ENCODE assay signal across 8 cellular contexts in genomic region chr7:129367700-129368388, GRCh38.
A peak's percentile ranks its signal among the peaks of the same experiment; 100 is the strongest.
DNase-seq lines count a peak whose midpoint lies in the region; ATAC-seq and TF ChIP-seq lines count a peak whose summit lies in the region.

No MANE protein-coding gene starts in this region.

- no peaks in the 10 kb centered on the region for H3F3A ChIP-seq in PC-3 (ENCODE audit: low read length, unreplicated experiment)

- H3K4me3 ChIP-seq in PC-3 (ENCODE audit: low read length): peak overlapping the region; percentile 50
- H3K4me3 ChIP-seq in esophagus muscularis mucosa: peak overlapping the region in 3 of 4 donors; percentile 11 to 13 (median 11)

- TF ChIP-seq CTCF in PC-3 (conservative IDR thresholded peaks at IDR 0.05; ENCODE audit: low read depth, low read length): peak; percentile 94
- peak; percentile 87 to 91 (median 90) for TF ChIP-seq CTCF in esophagus muscularis mucosa (IDR thresholded peaks at IDR 0.05)

- peak overlapping the region; percentile 82 for H3K4me2 ChIP-seq in PC-3 (ENCODE audit: low read length)

- TSS peak; percentile 61 for BruUV-seq in PC-3 (replicated peaks; lab: Mats Ljungman, UMichigan)

- H2AFZ ChIP-seq in PC-3 (ENCODE audit: low read length): peak overlapping the region; percentile 77

- TF ChIP-seq EP300 in esophagus muscularis mucosa (IDR thresholded peaks at IDR 0.05): no peak

- intact Hi-C loops in PC-3 (cut with micrococcal nuclease) (loop anchor here (1.0 kb wide), 6 partner anchors 8 to 276 kb away; partner anchors contain the start of gene STRIP2), esophagus muscularis mucosa (cut with DNase I) (loop anchor here (2.0 to 10.0 kb wide), 3 partner anchors 103 to 647 kb away; partner anchors contain the start of gene AHCYL2)

- H3K9me3 ChIP-seq in PC-3 (ENCODE audit: low read length): no peaks in the 10 kb centered on the region
- no peaks in the 10 kb centered on the region for H3K9me3 ChIP-seq in esophagus muscularis mucosa

- ATAC-seq in GM21360 (IDR thresholded peaks at IDR 0.05; ENCODE audit: unreplicated experiment) (peak; percentile 83), PC-3 (peak; percentile 93)

- 38% methylated on average over 6 of the region's 11 CpGs for WGBS in esophagus muscularis mucosa

- H3K4me1 ChIP-seq in PC-3 (ENCODE audit: insufficient read depth, low read length) (peaks cover 14% of the 10 kb centered on the region; the same call in 1 of the 2 replicates), esophagus muscularis mucosa (peaks cover 0 to 11% (median 10%) of the 10 kb centered on the region in 4 donors)

- H3K27me3 ChIP-seq in PC-3 (ENCODE audit: low read length) (no peaks in the 10 kb centered on the region), esophagus muscularis mucosa (no peaks in the 10 kb centered on the region)

- no peaks in the 10 kb centered on the region for H3K9me2 ChIP-seq in PC-3 (replicated peaks; ENCODE audit: low read length)

- peak; percentile 86 for DNase-seq in COLO829 (ENCODE audit: low spot score)
- DNase-seq in HUDEP-2 (lab: John Stamatoyannopoulos, UW; ENCODE audit: unreplicated experiment in 76 of 76): peak in 55 of 76 experiments; percentile 2 to 64 (median 40)
- DNase-seq in PC-3: peak; percentile 86
- peak; percentile 73 for DNase-seq in activated T-cell treated with anti-CD3 and anti-CD28 coated beads, Interleukin-2, amount 50 U/mL, for 1 hour
- peak; percentile 94 for DNase-seq in esophagus muscularis mucosa (ENCODE audit: extremely low spot score)
- DNase-seq in myocyte (ENCODE audit: low read depth): peak; percentile 88
- DNase-seq in stimulated activated CD8-positive, alpha-beta memory T cell treated with anti-CD3 and anti-CD28 coated beads, Interleukin-7, amount 100 ng/mL, for 1 hour (ENCODE audit: low read depth in 2 of 2): peak; percentile 39 to 64

- no peaks in the 10 kb centered on the region for H4K20me1 ChIP-seq in PC-3 (ENCODE audit: low read length)

- H3K79me2 ChIP-seq in PC-3 (ENCODE audit: low read length): no peaks in the 10 kb centered on the region

- no peak for TF ChIP-seq POLR2A in esophagus muscularis mucosa (IDR thresholded peaks at IDR 0.05; ENCODE audit: low read depth)

- H3K27ac ChIP-seq in PC-3 (ENCODE audit: low read length): peak overlapping the region; percentile 60
- H3K27ac ChIP-seq in esophagus muscularis mucosa (replicated peaks in 1 of 4): no peak overlapping the region

- H3K9ac ChIP-seq in PC-3 (ENCODE audit: low read length): peak overlapping the region; percentile 4

- CTCF ChIA-PET in PC-3 (lab: Charles Lee): interaction anchor here (0.6 to 2.6 kb wide), 22 partner anchors 9 to 1421 kb away, joined by 3 to 50 read pairs (median 4); partner anchors contain the start of genes AHCYL2 and STRIP2

- POLR2A ChIA-PET in PC-3 (lab: Charles Lee; ENCODE audit: unreplicated experiment): interaction anchor here (0.5 to 0.6 kb wide), 6 partner anchors 8 to 95 kb away, joined by 3 to 6 read pairs (median 4); no protein-coding TSS in a partner anchor

- H3K36me3 ChIP-seq in PC-3 (ENCODE audit: low read depth, low read length): no peaks in the 10 kb centered on the region
- no peaks in the 10 kb centered on the region for H3K36me3 ChIP-seq in esophagus muscularis mucosa

Comparison
In these comparisons a context has a peak if more than half of its experiments do, and no peak if none do; other contexts are left out.
1. DNase-seq: peak in every context shown above with its lines; median percentile 94 in esophagus muscularis mucosa; 88 in myocyte; 86 in COLO829; 86 in PC-3; 73 in activated T-cell treated with anti-CD3 and anti-CD28 coated beads, Interleukin-2, amount 50 U/mL, for 1 hour; 52 in stimulated activated CD8-positive, alpha-beta memory T cell treated with anti-CD3 and anti-CD28 coated beads, Interleukin-7, amount 100 ng/mL, for 1 hour; 40 in HUDEP-2.